Comparison of ENCODE assay signal across 26 cellular contexts in the genomic region with DNA sequence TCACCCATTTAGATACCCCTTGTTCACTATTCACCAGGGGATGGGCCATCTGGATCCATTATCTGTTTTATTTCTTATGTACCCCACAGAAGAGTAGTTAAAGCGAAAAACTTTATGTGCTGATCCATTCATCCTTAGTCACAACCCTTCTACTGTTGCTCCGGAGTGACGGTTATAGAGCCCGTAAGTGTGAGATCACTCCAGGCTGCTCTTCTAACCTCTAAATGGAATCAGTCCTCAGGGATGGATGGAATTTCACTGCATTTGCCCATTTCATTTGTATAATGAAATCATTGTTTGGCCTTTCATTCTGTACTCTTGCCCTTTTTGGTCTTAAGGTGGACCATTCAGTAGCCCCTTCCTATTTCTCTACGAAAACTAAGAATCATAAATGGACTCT.
"Had no signal": no experiment of that assay in that cellular context is flagged by ENCODE, and none has a peak within 500 bp of the region (broad histone marks: within the 10 kb centered on the region; RNA-seq: fewer than 3 reads in every experiment).

No MANE protein-coding gene starts in this region.

- H3K9me3 ChIP-seq: colonic mucosa, gastroesophageal sphincter had no signal

- H3K27me3 Mint-ChIP-seq: activated B cell treated with CpG ODN at 0.5 μM for 24 hours; activated CD8-positive, alpha-beta T cell treated with anti-CD3 and anti-CD28 coated beads for 36 hours; activated naive CD8-positive, alpha-beta T cell had no signal

- H3K36me3 Mint-ChIP-seq: activated naive CD8-positive, alpha-beta T cell had no signal

- H3K4me1 Mint-ChIP-seq: activated T-helper 17 cell treated with anti-CD3 and anti-CD28 coated beads, Interleukin-2, amount 50 U/mL, for 72 hours had no signal

- ATAC-seq: activated CD4-positive, CD25-positive, alpha-beta regulatory T cell treated with anti-CD3 and anti-CD28 coated beads, Interleukin-2, amount 50 U/mL, for 24 hours; activated CD8-positive, alpha-beta T cell treated with anti-CD3 and anti-CD28 coated beads for 36 hours; activated T-cell treated with anti-CD3 and anti-CD28 coated beads, Interleukin-2, amount 50 U/mL, for 4 hours; activated T-helper 17 cell treated with anti-CD3 and anti-CD28 coated beads, Interleukin-2, amount 50 U/mL, for 72 hours; esophagus mucosa; gastroesophageal sphincter had no signal

- H3K27ac ChIP-seq: brain microvascular endothelial cell, colonic mucosa, gastroesophageal sphincter, WERI-Rb-1 had no signal

- H3K4me3 ChIP-seq: colonic mucosa, gastroesophageal sphincter had no signal

- H3K9me3 Mint-ChIP-seq: activated B cell treated with CpG ODN at 0.5 μM for 24 hours; activated CD8-positive, alpha-beta T cell treated with anti-CD3 and anti-CD28 coated beads for 36 hours; activated T-cell treated with anti-CD3 and anti-CD28 coated beads, Interleukin-2, amount 50 U/mL, for 4 hours; activated T-helper 17 cell treated with anti-CD3 and anti-CD28 coated beads, Interleukin-2, amount 50 U/mL, for 72 hours had no signal

- H3K27ac Mint-ChIP-seq: activated B cell treated with CpG ODN at 0.5 μM for 24 hours; activated CD8-positive, alpha-beta T cell treated with anti-CD3 and anti-CD28 coated beads for 36 hours; activated naive CD8-positive, alpha-beta T cell; activated T-helper 17 cell treated with anti-CD3 and anti-CD28 coated beads, Interleukin-2, amount 50 U/mL, for 72 hours had no signal

- DNase-seq: activated B cell treated with CpG ODN at 0.5 μM for 24 hours; activated CD4-positive, alpha-beta T cell treated with anti-CD3 and anti-CD28 coated beads for 48 hours; activated CD4-positive, alpha-beta T cell treated with anti-CD3 and anti-CD28 coated beads, Interleukin-2, amount 50 U/mL, for 1 hour; activated CD4-positive, alpha-beta T cell treated with anti-CD3 and anti-CD28 coated beads, Interleukin-2, amount 50 U/mL, for 48 hours; activated CD8-positive, alpha-beta memory T cell treated with anti-CD3 and anti-CD28 coated beads for 24 hours; activated CD8-positive, alpha-beta T cell treated with anti-CD3 and anti-CD28 coated beads for 36 hours; activated effector memory CD4-positive, alpha-beta T cell treated with Interleukin-2 at 50 U/mL for 16 hours; activated gamma-delta T cell treated with Interleukin-2 at 50 U/mL for 16 hours; activated naive CD4-positive, alpha-beta T cell treated with anti-CD3 and anti-CD28 coated beads, Interleukin-2, amount 50 U/mL, for 16 hours; activated naive CD4-positive, alpha-beta T cell treated with Interleukin-2 at 50 U/mL for 16 hours; activated T-cell treated with anti-CD3 and anti-CD28 coated beads, Interleukin-2, amount 50 U/mL, for 4 hours; amniotic stem cell; anterior cingulate cortex; brain microvascular endothelial cell; caudate nucleus; cerebellar nuclear complex; colonic mucosa; effector CD8-positive, alpha-beta T cell; foreskin melanocyte; T1000; WERI-Rb-1 had no signal

- H3K4me1 ChIP-seq: colonic mucosa, gastroesophageal sphincter had no signal

- H3K27me3 ChIP-seq: brain microvascular endothelial cell, colonic mucosa, gastroesophageal sphincter had no signal

- H3K4me3 Mint-ChIP-seq: activated B cell treated with CpG ODN at 0.5 μM for 24 hours; activated CD8-positive, alpha-beta T cell treated with anti-CD3 and anti-CD28 coated beads for 36 hours; activated naive CD8-positive, alpha-beta T cell; activated T-cell treated with anti-CD3 and anti-CD28 coated beads, Interleukin-2, amount 50 U/mL, for 4 hours; activated T-helper 17 cell treated with anti-CD3 and anti-CD28 coated beads, Interleukin-2, amount 50 U/mL, for 72 hours had no signal

- H3K36me3 ChIP-seq: brain microvascular endothelial cell, colonic mucosa, gastroesophageal sphincter, WERI-Rb-1 had no signal
